Comparison of ENCODE assay signal across 1 cellular context in the genomic region with DNA sequence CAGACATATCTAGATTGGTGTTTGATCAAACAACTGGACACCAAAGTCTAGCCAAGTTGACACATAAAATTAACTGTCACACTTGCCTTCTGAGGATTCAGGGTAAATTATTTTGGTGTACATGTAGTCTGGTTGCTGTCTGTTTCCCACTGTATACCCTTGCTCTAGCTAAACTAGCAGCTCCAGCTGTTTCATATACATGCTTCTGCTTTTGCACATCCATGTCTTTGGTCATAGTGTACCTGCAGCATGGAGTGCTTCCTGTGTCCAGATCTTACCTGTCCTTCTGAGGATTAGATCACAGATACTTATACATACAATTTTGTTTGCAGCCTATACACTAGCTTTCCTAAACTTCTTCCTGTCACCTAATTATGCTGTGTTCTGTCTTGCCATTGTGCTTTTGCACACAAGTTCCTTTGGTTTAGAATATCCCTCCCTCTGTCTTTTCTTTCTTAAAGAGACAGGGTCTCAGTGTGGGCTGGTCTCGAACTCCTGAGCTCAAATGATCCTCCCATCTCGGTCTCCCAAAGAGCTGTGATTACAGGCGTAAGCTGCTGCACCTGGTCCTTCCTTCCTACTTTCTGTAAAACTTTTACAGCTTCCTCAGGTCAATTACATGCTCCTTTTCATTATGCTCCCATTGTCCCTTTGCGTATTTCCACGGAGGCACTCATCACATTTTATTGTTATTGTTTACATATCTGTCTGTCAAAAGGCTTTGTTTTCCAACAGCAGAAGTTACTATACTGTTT.
TF ChIP-seq lines count a peak whose summit lies in the region.

No MANE protein-coding gene starts in this region.

TF ChIP-seq in HepG2, 621 proteins besides CTCF, POLR2A, EP300 and RAD21 (continued from another document):
- TF ChIP-seq THAP9 (CRISPR knock-in tag; IDR thresholded peaks at IDR 0.05; ENCODE audit: borderline replicate concordance) = no peak
